In genomic region chr17:17840751-17841591, GRCh38 we compare ENCODE assay signal across 1 cellular context.
TF ChIP-seq lines count a peak whose summit lies in the region.

No MANE protein-coding gene starts in this region.

TF ChIP-seq in GM23338, 12 proteins besides CTCF, POLR2A, EP300 and RAD21 (continued from another document):
- TF ChIP-seq, protein P1, sequence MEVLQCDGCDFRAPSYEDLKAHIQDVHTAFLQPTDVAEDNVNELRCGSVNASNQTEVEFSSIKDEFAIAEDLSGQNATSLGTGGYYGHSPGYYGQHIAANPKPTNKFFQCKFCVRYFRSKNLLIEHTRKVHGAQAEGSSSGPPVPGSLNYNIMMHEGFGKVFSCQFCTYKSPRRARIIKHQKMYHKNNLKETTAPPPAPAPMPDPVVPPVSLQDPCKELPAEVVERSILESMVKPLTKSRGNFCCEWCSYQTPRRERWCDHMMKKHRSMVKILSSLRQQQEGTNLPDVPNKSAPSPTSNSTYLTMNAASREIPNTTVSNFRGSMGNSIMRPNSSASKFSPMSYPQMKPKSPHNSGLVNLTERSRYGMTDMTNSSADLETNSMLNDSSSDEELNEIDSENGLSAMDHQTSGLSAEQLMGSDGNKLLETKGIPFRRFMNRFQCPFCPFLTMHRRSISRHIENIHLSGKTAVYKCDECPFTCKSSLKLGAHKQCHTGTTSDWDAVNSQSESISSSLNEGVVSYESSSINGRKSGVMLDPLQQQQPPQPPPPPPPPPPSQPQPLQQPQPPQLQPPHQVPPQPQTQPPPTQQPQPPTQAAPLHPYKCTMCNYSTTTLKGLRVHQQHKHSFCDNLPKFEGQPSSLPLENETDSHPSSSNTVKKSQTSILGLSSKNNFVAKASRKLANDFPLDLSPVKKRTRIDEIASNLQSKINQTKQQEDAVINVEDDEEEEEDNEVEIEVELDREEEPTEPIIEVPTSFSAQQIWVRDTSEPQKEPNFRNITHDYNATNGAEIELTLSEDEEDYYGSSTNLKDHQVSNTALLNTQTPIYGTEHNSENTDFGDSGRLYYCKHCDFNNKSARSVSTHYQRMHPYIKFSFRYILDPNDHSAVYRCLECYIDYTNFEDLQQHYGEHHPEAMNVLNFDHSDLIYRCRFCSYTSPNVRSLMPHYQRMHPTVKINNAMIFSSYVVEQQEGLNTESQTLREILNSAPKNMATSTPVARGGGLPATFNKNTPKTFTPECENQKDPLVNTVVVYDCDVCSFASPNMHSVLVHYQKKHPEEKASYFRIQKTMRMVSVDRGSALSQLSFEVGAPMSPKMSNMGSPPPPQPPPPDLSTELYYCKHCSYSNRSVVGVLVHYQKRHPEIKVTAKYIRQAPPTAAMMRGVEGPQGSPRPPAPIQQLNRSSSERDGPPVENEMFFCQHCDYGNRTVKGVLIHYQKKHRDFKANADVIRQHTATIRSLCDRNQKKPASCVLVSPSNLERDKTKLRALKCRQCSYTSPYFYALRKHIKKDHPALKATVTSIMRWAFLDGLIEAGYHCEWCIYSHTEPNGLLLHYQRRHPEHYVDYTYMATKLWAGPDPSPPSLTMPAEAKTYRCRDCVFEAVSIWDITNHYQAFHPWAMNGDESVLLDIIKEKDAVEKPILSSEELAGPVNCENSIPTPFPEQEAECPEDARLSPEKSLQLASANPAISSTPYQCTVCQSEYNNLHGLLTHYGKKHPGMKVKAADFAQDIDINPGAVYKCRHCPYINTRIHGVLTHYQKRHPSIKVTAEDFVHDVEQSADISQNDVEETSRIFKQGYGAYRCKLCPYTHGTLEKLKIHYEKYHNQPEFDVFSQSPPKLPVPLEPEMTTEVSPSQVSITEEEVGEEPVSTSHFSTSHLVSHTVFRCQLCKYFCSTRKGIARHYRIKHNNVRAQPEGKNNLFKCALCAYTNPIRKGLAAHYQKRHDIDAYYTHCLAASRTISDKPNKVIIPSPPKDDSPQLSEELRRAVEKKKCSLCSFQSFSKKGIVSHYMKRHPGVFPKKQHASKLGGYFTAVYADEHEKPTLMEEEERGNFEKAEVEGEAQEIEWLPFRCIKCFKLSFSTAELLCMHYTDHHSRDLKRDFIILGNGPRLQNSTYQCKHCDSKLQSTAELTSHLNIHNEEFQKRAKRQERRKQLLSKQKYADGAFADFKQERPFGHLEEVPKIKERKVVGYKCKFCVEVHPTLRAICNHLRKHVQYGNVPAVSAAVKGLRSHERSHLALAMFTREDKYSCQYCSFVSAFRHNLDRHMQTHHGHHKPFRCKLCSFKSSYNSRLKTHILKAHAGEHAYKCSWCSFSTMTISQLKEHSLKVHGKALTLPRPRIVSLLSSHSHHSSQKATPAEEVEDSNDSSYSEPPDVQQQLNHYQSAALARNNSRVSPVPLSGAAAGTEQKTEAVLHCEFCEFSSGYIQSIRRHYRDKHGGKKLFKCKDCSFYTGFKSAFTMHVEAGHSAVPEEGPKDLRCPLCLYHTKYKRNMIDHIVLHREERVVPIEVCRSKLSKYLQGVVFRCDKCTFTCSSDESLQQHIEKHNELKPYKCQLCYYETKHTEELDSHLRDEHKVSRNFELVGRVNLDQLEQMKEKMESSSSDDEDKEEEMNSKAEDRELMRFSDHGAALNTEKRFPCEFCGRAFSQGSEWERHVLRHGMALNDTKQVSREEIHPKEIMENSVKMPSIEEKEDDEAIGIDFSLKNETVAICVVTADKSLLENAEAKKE (CRISPR knock-in tag; IDR thresholded peaks at IDR 0.05): no peak
- TF ChIP-seq NANOG (IDR thresholded peaks at IDR 0.05; ENCODE audit: borderline replicate concordance) (no peak), STAT1 (IDR thresholded peaks at IDR 0.05; ENCODE audit: unreplicated experiment) (no peak)
